25 cellular contexts compared by ENCODE assay signal in genomic region chr5:176851380-176851779, GRCh38. TPM values are rescaled to one million over a fixed set of nuclear protein-coding genes. Genes with fewer than 3 reads are reported as not detected.
DNase-seq lines count a peak whose midpoint lies in the region; ATAC-seq, FAIRE-seq and TF ChIP-seq lines count a peak whose summit lies in the region.
"Had no signal": no experiment of that assay in that cellular context is flagged by ENCODE, and none has a peak within 500 bp of the region (broad histone marks: within the 10 kb centered on the region; RNA-seq: fewer than 3 reads in every experiment).

No MANE protein-coding gene starts in this region.

- no peak overlapping the region for H4K8ac ChIP-seq in IMR-90 (ENCODE audit: low read depth in 2 of 2, low read length in 2 of 2)

- DNase-seq in right cardiac atrium (peak in 2 of 3 donors; percentile 3 to 40), cardiac septum (ENCODE audit: low spot score) (no peak), IMR-90 (no peak), kidney (peak; percentile 58), NCI-H146 treated with DMSO at 0.1 percent for 48 hours (lab: John Stamatoyannopoulos, UW; ENCODE audit: unreplicated experiment) (no peak)
- DNase-seq: ACHN; AML-193; BE2C; CD4-positive, alpha-beta T cell; CD8-positive, alpha-beta memory T cell; DMS 273 treated with DMSO at 0.1 percent for 48 hours; EL; GDM1; H9; HFFc6 had no signal

- ATAC-seq in right cardiac atrium: no peak
- no peak for ATAC-seq in IMR-90 (ENCODE audit: low read depth)
- ATAC-seq in GM21825 (IDR thresholded peaks at IDR 0.05; ENCODE audit: unreplicated experiment): no peak
- ATAC-seq in GM21576 (IDR thresholded peaks at IDR 0.05; ENCODE audit: unreplicated experiment): no peak
- ATAC-seq: GM12878, HCT116 had no signal

- H2BK5ac ChIP-seq in IMR-90 (ENCODE audit: low read depth, low read length, poor library complexity, severe bottlenecking): no peak overlapping the region

- TF ChIP-seq POLR2A in IMR-90 (IDR thresholded peaks at IDR 0.05; ENCODE audit: low read depth, low read length): no peak

- WGBS in right cardiac atrium: 78% methylated on average over 12 of the region's 12 CpGs
- 20% methylated on average over 1 of the region's 12 CpGs; no CpG with 5 or more reads in 1 of the 2 experiments for whole genome bisulfite sequencing in IMR-90 (ENCODE audit: extremely low coverage in 2 of 2, insufficient read length in 1 of 2), 2 experiments

- H2BK120ac ChIP-seq in IMR-90 (ENCODE audit: low read depth, low read length): no peak overlapping the region

- H2AK9ac ChIP-seq in IMR-90 (replicated peaks; ENCODE audit: low read depth, low read length, poor library complexity): no peak overlapping the region

- H3K23ac ChIP-seq in IMR-90 (ENCODE audit: low read depth, low read length): no peak overlapping the region

- no peak overlapping the region for H2BK20ac ChIP-seq in IMR-90 (ENCODE audit: low read depth, low read length)

- no peaks in the 10 kb centered on the region for H3K9me3 ChIP-seq in right cardiac atrium (ENCODE audit: control insufficient read depth, low read length)
- H3K9me3 ChIP-seq in IMR-90 (ENCODE audit: control insufficient read depth, insufficient read depth, low read length): no peaks in the 10 kb centered on the region
- no peaks in the 10 kb centered on the region for H3K9me3 ChIP-seq in kidney (ENCODE audit: control insufficient read depth in 1 of 2, low read length in 2 of 2)
- H3K9me3 ChIP-seq: BE2C; BLaER1 treated with 17β-estradiol and CSF1 and Interleukin-3, amounts not matched to agents 10 nM and 100 nM had no signal

- H2AFZ ChIP-seq in IMR-90 (replicated peaks; ENCODE audit: low read length, poor library complexity): no peak overlapping the region

- no peaks in the 10 kb centered on the region for H3K79me1 ChIP-seq in IMR-90 (ENCODE audit: low read depth in 1 of 2, low read length in 2 of 2)

- H3K4ac ChIP-seq in IMR-90 (ENCODE audit: low read depth, low read length): no peak overlapping the region

- in situ Hi-C loops in IMR-90 (cut with MboI; ENCODE audit: low sequenced_read_pairs): no loop called here

- H3K4me3 ChIP-seq in right cardiac atrium (ENCODE audit: low read length) (no peak overlapping the region), IMR-90 (ENCODE audit: insufficient read depth, low read depth, low read length) (no peak overlapping the region), kidney (ENCODE audit: low read length in 2 of 2) (no peak overlapping the region)
- H3K4me3 ChIP-seq: BLaER1 treated with 17β-estradiol and CSF1 and Interleukin-3, amounts not matched to agents 10 nM and 100 nM; GM12878 had no signal

- TF ChIP-seq RAD21 in IMR-90 (IDR thresholded peaks at IDR 0.05; ENCODE audit: low read length): no peak

- FAIRE-seq in kidney (lab: Jason Lieb, UNC): no peak
- FAIRE-seq: A204.1, D721Med, GM12878, GM19239, H1 had no signal

- POLR2A ChIA-PET in IMR-90 (lab: Charles Lee; ENCODE audit: unreplicated experiment): no interaction called here

- H3K4me1 ChIP-seq in right cardiac atrium (ENCODE audit: control insufficient read depth, insufficient read depth, low read length): no peaks in the 10 kb centered on the region
- no peaks in the 10 kb centered on the region for H3K4me1 ChIP-seq in IMR-90 (ENCODE audit: control insufficient read depth, insufficient read depth, low read length)
- no peaks in the 10 kb centered on the region for H3K4me1 ChIP-seq in kidney (ENCODE audit: control insufficient read depth in 1 of 2, insufficient read depth in 1 of 2, low read depth in 1 of 2, low read length in 2 of 2)

- no peaks in the 10 kb centered on the region for H3K9me1 ChIP-seq in IMR-90 (ENCODE audit: insufficient read depth, low read length)

- no peak overlapping the region for H2AK5ac ChIP-seq in IMR-90 (ENCODE audit: low read depth, low read length)

- no peak overlapping the region for H3K18ac ChIP-seq in IMR-90 (ENCODE audit: low read depth, low read length)

- CTCF ChIA-PET in IMR-90 (lab: Yijun Ruan, JAX): no interaction called here

- H4K5ac ChIP-seq in IMR-90 (ENCODE audit: low read depth, low read length): no peak overlapping the region

- no peak for TF ChIP-seq CTCF in IMR-90 (conservative IDR thresholded peaks at IDR 0.05; ENCODE audit: low read depth, low read length)
- TF ChIP-seq CTCF in kidney (IDR thresholded peaks at IDR 0.05; ENCODE audit: borderline replicate concordance, extremely low read depth, insufficient read depth): no peak

- H3K27ac ChIP-seq in right cardiac atrium (ENCODE audit: low read length): no peak overlapping the region
- H3K27ac ChIP-seq in IMR-90 (ENCODE audit: insufficient read depth, low read length): no peak overlapping the region
- no peak overlapping the region for H3K27ac ChIP-seq in kidney (ENCODE audit: low read depth in 2 of 2, low read length in 2 of 2)
- H3K27ac ChIP-seq: 22Rv1; BLaER1 treated with 17β-estradiol and CSF1 and Interleukin-3, amounts not matched to agents 10 nM and 100 nM had no signal

- H3K27me3 ChIP-seq in right cardiac atrium (ENCODE audit: control insufficient read depth, insufficient read depth): no peaks in the 10 kb centered on the region
- peaks cover 50% of the 10 kb centered on the region; the same call in 1 of the 2 replicates for H3K27me3 ChIP-seq in IMR-90 (ENCODE audit: control insufficient read depth, insufficient read depth, low read length)
- H3K27me3 ChIP-seq: BE2C had no signal

- no TSS peak for BruUV-seq in IMR-90 (replicated peaks; lab: Mats Ljungman, UMichigan)

- H3K56ac ChIP-seq in IMR-90 (ENCODE audit: extremely low read depth, insufficient read depth, low read length): no peak overlapping the region

- H4K20me1 ChIP-seq in IMR-90 (ENCODE audit: insufficient read depth, low read length): no peaks in the 10 kb centered on the region

- no peak overlapping the region for H2BK15ac ChIP-seq in IMR-90 (ENCODE audit: low read depth, low read length)

- H3K4me2 ChIP-seq in IMR-90 (ENCODE audit: low read depth, low read length): no peak overlapping the region
- H3K4me2 ChIP-seq: BLaER1 treated with 17β-estradiol and CSF1 and Interleukin-3, amounts not matched to agents 10 nM and 100 nM had no signal

- no peaks in the 10 kb centered on the region for H3K36me3 ChIP-seq in IMR-90 (ENCODE audit: control insufficient read depth, insufficient read depth, low read length)
- no peaks in the 10 kb centered on the region for H3K36me3 ChIP-seq in kidney (ENCODE audit: control insufficient read depth in 1 of 2, insufficient read depth in 2 of 2, low read length in 2 of 2)
- H3K36me3 ChIP-seq: BE2C; BLaER1 treated with 17β-estradiol and CSF1 and Interleukin-3, amounts not matched to agents 10 nM and 100 nM had no signal

- H3K14ac ChIP-seq in IMR-90 (replicated peaks; ENCODE audit: low read depth, low read length): no peak overlapping the region

- intact Hi-C loops in right cardiac atrium (cut with DNase I): no loop called here
- intact Hi-C loops in cardiac septum (cut with DNase I): no loop called here
- intact Hi-C loops in IMR-90 (cut with micrococcal nuclease): no loop called here
- intact Hi-C loops in kidney (cut with DNase I): no loop called here

- no peak overlapping the region for H4K91ac ChIP-seq in IMR-90 (ENCODE audit: insufficient read depth, low read depth, low read length)

- dilution Hi-C loops in IMR-90 (cut with HindIII; ENCODE audit: low sequenced_read_pairs, unreplicated experiment): no loop called here

- no peak overlapping the region for H3K9ac ChIP-seq in IMR-90 (ENCODE audit: low read depth, low read length)
- H3K9ac ChIP-seq in kidney (ENCODE audit: low read length in 2 of 2): no peak overlapping the region
- H3K9ac ChIP-seq: BLaER1 treated with 17β-estradiol and CSF1 and Interleukin-3, amounts not matched to agents 10 nM and 100 nM had no signal

TF ChIP-seq in IMR-90, 13 proteins besides CTCF, POLR2A, EP300 and RAD21:
- TF ChIP-seq FOS (IDR thresholded peaks at IDR 0.05; ENCODE audit: low read depth, low read length) (no peak), MAFK (IDR thresholded peaks at IDR 0.05; ENCODE audit: low read depth, low read length) (peak; percentile 74)

RNA-seq across cellular contexts. Expression of gene UNC5A, which starts 41.0 kb away (rescaled TPM):
- total RNA-seq in right cardiac atrium: under 1 TPM; 0.17 to 0.85 (median 0.44) TPM
- 0.68 TPM for polyA plus RNA-seq in right cardiac atrium
- total RNA-seq in cardiac septum: 0.05 TPM
- not detected in 2 replicates for total RNA-seq in IMR-90 (2012; rRNA removed)
- not detected in 2 replicates for polyA plus RNA-seq in IMR-90 (2012; rRNA removed)
- 0.02 TPM in 1 of 2 replicates, not detected in the other for polyA plus RNA-seq in IMR-90 (2012; cell fraction: cytosol; rRNA removed)
- 0.01 and 0.11 TPM in 2 replicates for polyA plus RNA-seq in IMR-90 (2012; cell fraction: nucleus; rRNA removed; ENCODE audit: low replicate concordance)
- total RNA-seq in kidney: 1.5 TPM
- polyA plus RNA-seq in kidney (ENCODE audit: insufficient read depth, low read depth, low replicate concordance): not detected
- total RNA-seq: CD4-positive, alpha-beta T cell; CD8-positive, alpha-beta memory T cell; GM12878; HFFc6 had no signal
- polyA plus RNA-seq: CD8-positive, alpha-beta memory T cell; GM12878 had no signal

RNA-seq across cellular contexts. Expression of gene HK3, which starts 47.8 kb away (rescaled TPM):
- total RNA-seq in right cardiac atrium (10 to 100 TPM; 10.9 to 15.4 (median 11.7) TPM), cardiac septum (4.3 TPM), IMR-90 (2012; rRNA removed) (not detected in 2 replicates), kidney (21.2 TPM)
- polyA plus RNA-seq in right cardiac atrium (8.3 TPM), IMR-90 (2012; rRNA removed) (not detected in 2 replicates), kidney (ENCODE audit: insufficient read depth, low read depth, low replicate concordance) (2.0 TPM)
- polyA plus RNA-seq in IMR-90 (2012; cell fraction: cytosol; rRNA removed): not detected in 2 replicates
- polyA plus RNA-seq in IMR-90 (2012; cell fraction: nucleus; rRNA removed; ENCODE audit: low replicate concordance): 0.05 and 0.15 TPM in 2 replicates
- total RNA-seq: H1, H9, HFFc6 had no signal
- polyA plus RNA-seq: CD8-positive, alpha-beta memory T cell; H1 had no signal

Comparison
In these comparisons a context has a peak if more than half of its experiments do, and no peak if none do; other contexts are left out.
1. DNase-seq: peak in right cardiac atrium (2 of 3) and kidney (single experiment); none in cardiac septum (single experiment), IMR-90 (single experiment) and NCI-H146 treated with DMSO at 0.1 percent for 48 hours (single experiment).